Comparison of ENCODE assay signal across 3 cellular contexts in genomic region chr7:33923440-33924229, GRCh38.
TF ChIP-seq lines count a peak whose summit lies in the region.

No MANE protein-coding gene starts in this region.

TF ChIP-seq in A549, 52 proteins besides CTCF, POLR2A, EP300 and RAD21:
- TF ChIP-seq SREBF2 (IDR thresholded peaks at IDR 0.05) = no peak
- TF ChIP-seq SMC3 (IDR thresholded peaks at IDR 0.05) = peak; percentile 14; the same call in 1 of the 3 replicates

TF ChIP-seq in HCT116, 20 proteins besides CTCF, POLR2A, EP300 and RAD21:
- TF ChIP-seq EZH2 (IDR thresholded peaks at IDR 0.05) (no peak), TCF7L2 (IDR thresholded peaks at IDR 0.05; ENCODE audit: borderline replicate concordance, extremely low read depth, insufficient read depth, insufficient read length) (no peak), YY1 (IDR thresholded peaks at IDR 0.05; ENCODE audit: extremely low read depth, insufficient replicate concordance, low read depth, low read length) (no peak), ATF3 (IDR thresholded peaks at IDR 0.05) (no peak), POLR2AphosphoS5 (IDR thresholded peaks at IDR 0.05; ENCODE audit: low read depth, low read length) (no peak), CEBPB (IDR thresholded peaks at IDR 0.05; ENCODE audit: low read depth) (no peak), REST (IDR thresholded peaks at IDR 0.05; ENCODE audit: low read depth) (no peak), ELF1 (IDR thresholded peaks at IDR 0.05; ENCODE audit: borderline replicate concordance, low read depth) (no peak), ZFX (IDR thresholded peaks at IDR 0.05) (no peak), FOSL1 (IDR thresholded peaks at IDR 0.05; ENCODE audit: low read depth) (no peak), EGR1 (IDR thresholded peaks at IDR 0.05; ENCODE audit: low read depth) (no peak), JUND (IDR thresholded peaks at IDR 0.05) (no peak), SRF (IDR thresholded peaks at IDR 0.05; ENCODE audit: low read depth) (no peak), CBX3 (IDR thresholded peaks at IDR 0.05; ENCODE audit: low read depth) (no peak), SP1 (IDR thresholded peaks at IDR 0.05; ENCODE audit: low read depth) (no peak), SIN3A (IDR thresholded peaks at IDR 0.05; ENCODE audit: low read depth) (no peak)
- TF ChIP-seq, protein P1, sequence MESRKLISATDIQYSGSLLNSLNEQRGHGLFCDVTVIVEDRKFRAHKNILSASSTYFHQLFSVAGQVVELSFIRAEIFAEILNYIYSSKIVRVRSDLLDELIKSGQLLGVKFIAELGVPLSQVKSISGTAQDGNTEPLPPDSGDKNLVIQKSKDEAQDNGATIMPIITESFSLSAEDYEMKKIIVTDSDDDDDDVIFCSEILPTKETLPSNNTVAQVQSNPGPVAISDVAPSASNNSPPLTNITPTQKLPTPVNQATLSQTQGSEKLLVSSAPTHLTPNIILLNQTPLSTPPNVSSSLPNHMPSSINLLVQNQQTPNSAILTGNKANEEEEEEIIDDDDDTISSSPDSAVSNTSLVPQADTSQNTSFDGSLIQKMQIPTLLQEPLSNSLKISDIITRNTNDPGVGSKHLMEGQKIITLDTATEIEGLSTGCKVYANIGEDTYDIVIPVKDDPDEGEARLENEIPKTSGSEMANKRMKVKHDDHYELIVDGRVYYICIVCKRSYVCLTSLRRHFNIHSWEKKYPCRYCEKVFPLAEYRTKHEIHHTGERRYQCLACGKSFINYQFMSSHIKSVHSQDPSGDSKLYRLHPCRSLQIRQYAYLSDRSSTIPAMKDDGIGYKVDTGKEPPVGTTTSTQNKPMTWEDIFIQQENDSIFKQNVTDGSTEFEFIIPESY (IDR thresholded peaks at IDR 0.05; ENCODE audit: extremely low read depth, insufficient replicate concordance, low read length) = no peak
- TF ChIP-seq, protein P2, sequence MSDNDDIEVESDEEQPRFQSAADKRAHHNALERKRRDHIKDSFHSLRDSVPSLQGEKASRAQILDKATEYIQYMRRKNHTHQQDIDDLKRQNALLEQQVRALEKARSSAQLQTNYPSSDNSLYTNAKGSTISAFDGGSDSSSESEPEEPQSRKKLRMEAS (IDR thresholded peaks at IDR 0.05) = no peak

TF ChIP-seq in H1, 55 proteins besides CTCF, POLR2A, EP300 and RAD21:
- TF ChIP-seq, protein P3, sequence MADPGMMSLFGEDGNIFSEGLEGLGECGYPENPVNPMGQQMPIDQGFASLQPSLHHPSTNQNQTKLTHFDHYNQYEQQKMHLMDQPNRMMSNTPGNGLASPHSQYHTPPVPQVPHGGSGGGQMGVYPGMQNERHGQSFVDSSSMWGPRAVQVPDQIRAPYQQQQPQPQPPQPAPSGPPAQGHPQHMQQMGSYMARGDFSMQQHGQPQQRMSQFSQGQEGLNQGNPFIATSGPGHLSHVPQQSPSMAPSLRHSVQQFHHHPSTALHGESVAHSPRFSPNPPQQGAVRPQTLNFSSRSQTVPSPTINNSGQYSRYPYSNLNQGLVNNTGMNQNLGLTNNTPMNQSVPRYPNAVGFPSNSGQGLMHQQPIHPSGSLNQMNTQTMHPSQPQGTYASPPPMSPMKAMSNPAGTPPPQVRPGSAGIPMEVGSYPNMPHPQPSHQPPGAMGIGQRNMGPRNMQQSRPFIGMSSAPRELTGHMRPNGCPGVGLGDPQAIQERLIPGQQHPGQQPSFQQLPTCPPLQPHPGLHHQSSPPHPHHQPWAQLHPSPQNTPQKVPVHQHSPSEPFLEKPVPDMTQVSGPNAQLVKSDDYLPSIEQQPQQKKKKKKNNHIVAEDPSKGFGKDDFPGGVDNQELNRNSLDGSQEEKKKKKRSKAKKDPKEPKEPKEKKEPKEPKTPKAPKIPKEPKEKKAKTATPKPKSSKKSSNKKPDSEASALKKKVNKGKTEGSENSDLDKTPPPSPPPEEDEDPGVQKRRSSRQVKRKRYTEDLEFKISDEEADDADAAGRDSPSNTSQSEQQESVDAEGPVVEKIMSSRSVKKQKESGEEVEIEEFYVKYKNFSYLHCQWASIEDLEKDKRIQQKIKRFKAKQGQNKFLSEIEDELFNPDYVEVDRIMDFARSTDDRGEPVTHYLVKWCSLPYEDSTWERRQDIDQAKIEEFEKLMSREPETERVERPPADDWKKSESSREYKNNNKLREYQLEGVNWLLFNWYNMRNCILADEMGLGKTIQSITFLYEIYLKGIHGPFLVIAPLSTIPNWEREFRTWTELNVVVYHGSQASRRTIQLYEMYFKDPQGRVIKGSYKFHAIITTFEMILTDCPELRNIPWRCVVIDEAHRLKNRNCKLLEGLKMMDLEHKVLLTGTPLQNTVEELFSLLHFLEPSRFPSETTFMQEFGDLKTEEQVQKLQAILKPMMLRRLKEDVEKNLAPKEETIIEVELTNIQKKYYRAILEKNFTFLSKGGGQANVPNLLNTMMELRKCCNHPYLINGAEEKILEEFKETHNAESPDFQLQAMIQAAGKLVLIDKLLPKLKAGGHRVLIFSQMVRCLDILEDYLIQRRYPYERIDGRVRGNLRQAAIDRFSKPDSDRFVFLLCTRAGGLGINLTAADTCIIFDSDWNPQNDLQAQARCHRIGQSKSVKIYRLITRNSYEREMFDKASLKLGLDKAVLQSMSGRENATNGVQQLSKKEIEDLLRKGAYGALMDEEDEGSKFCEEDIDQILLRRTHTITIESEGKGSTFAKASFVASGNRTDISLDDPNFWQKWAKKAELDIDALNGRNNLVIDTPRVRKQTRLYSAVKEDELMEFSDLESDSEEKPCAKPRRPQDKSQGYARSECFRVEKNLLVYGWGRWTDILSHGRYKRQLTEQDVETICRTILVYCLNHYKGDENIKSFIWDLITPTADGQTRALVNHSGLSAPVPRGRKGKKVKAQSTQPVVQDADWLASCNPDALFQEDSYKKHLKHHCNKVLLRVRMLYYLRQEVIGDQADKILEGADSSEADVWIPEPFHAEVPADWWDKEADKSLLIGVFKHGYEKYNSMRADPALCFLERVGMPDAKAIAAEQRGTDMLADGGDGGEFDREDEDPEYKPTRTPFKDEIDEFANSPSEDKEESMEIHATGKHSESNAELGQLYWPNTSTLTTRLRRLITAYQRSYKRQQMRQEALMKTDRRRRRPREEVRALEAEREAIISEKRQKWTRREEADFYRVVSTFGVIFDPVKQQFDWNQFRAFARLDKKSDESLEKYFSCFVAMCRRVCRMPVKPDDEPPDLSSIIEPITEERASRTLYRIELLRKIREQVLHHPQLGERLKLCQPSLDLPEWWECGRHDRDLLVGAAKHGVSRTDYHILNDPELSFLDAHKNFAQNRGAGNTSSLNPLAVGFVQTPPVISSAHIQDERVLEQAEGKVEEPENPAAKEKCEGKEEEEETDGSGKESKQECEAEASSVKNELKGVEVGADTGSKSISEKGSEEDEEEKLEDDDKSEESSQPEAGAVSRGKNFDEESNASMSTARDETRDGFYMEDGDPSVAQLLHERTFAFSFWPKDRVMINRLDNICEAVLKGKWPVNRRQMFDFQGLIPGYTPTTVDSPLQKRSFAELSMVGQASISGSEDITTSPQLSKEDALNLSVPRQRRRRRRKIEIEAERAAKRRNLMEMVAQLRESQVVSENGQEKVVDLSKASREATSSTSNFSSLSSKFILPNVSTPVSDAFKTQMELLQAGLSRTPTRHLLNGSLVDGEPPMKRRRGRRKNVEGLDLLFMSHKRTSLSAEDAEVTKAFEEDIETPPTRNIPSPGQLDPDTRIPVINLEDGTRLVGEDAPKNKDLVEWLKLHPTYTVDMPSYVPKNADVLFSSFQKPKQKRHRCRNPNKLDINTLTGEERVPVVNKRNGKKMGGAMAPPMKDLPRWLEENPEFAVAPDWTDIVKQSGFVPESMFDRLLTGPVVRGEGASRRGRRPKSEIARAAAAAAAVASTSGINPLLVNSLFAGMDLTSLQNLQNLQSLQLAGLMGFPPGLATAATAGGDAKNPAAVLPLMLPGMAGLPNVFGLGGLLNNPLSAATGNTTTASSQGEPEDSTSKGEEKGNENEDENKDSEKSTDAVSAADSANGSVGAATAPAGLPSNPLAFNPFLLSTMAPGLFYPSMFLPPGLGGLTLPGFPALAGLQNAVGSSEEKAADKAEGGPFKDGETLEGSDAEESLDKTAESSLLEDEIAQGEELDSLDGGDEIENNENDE (IDR thresholded peaks at IDR 0.05; ENCODE audit: insufficient replicate concordance, low read length) = no peak
- TF ChIP-seq JUN (IDR thresholded peaks at IDR 0.05; ENCODE audit: low read depth, low read length) (no peak), GABPA (IDR thresholded peaks at IDR 0.05; ENCODE audit: borderline replicate concordance, insufficient read depth, low read length) (no peak), TBP (IDR thresholded peaks at IDR 0.05; ENCODE audit: low read depth, low read length) (no peak), CHD2 (IDR thresholded peaks at IDR 0.05; ENCODE audit: low read length) (no peak), ZNF274 (IDR thresholded peaks at IDR 0.05; ENCODE audit: borderline replicate concordance, extremely low read depth, low read length) (no peak), HDAC2 (IDR thresholded peaks at IDR 0.05; ENCODE audit: borderline replicate concordance in 1 of 2, low read depth in 2 of 2, low read length in 2 of 2) (no peak), RFX5 (IDR thresholded peaks at IDR 0.05; ENCODE audit: borderline replicate concordance, low read depth, low read length) (no peak), CBX8 (IDR thresholded peaks at IDR 0.05; ENCODE audit: borderline replicate concordance, low read depth, low read length) (no peak), RNF2 (IDR thresholded peaks at IDR 0.05; ENCODE audit: borderline replicate concordance, low read depth, low read length, missing control alignments, poor library complexity, severe bottlenecking) (no peak), MAFK (IDR thresholded peaks at IDR 0.05; ENCODE audit: low read depth, low read length) (no peak), CEBPB (IDR thresholded peaks at IDR 0.05; ENCODE audit: low read depth, low read length) (no peak)
TF ChIP-seq in H1: peak in this region for 0.
